18 cellular contexts compared by ENCODE assay signal in genomic region chr1:30738040-30738441, GRCh38. TPM values are rescaled to one million over a fixed set of nuclear protein-coding genes. Genes with fewer than 3 reads are reported as not detected.
DNase-seq lines count a peak whose midpoint lies in the region; ATAC-seq, FAIRE-seq and TF ChIP-seq lines count a peak whose summit lies in the region.
"Had no signal": no experiment of that assay in that cellular context is flagged by ENCODE, and none has a peak within 500 bp of the region (broad histone marks: within the 10 kb centered on the region; RNA-seq: fewer than 3 reads in every experiment).

No MANE protein-coding gene starts in this region.

- no peak for DNase-seq in CD4-positive, alpha-beta T cell
- DNase-seq in GM18507 (ENCODE audit: extremely low spot score, insufficient read length, low read depth) (no peak), kidney tubule cell (ENCODE audit: low spot score) (peak; percentile 45), NCI-H1417 treated with DMSO at 0.1 percent for 48 hours (lab: John Stamatoyannopoulos, UW) (no peak), NCI-H1417 (lab: John Stamatoyannopoulos, UW) (no peak)
- DNase-seq in activated CD4-positive, alpha-beta memory T cell treated with anti-CD3 and anti-CD28 coated beads, Interleukin-2, amount 10 ng/mL, durations not matched to agents 7 days and 5 days, result no peak
- DNase-seq: colonic mucosa; hippocampal formation; left ventricle myocardium superior; NCI-H1092 treated with DMSO at 0.1 percent for 48 hours; NCI-H2227 treated with DMSO at 0.1 percent for 48 hours; stimulated activated CD4-positive, alpha-beta T cell treated with anti-CD3 and anti-CD28 coated beads, Interleukin-2, amount 100 ng/mL, for 48 hours; stimulated activated naive CD4-positive, alpha-beta T cell treated with Interleukin-2 at 50 U/mL for 16 hours had no signal

- no peak overlapping the region for H3K27ac ChIP-seq in CD4-positive, alpha-beta T cell (ENCODE audit: low read depth, low read length)
- H3K27ac ChIP-seq: C4-2B, colonic mucosa had no signal

- H3K4me3 Mint-ChIP-seq in CD4-positive, alpha-beta T cell, result peak overlapping the region; percentile 32
- no peak overlapping the region for H3K4me3 Mint-ChIP-seq in activated CD4-positive, alpha-beta memory T cell treated with anti-CD3 and anti-CD28 coated beads, Interleukin-2, amount 10 ng/mL, durations not matched to agents 7 days and 5 days

- CTCF ChIA-PET in CD4-positive, alpha-beta T cell (lab: Charles Lee), result interaction anchor here (1.4 to 1.9 kb wide), 2 partner anchors 41 to 42 kb away, joined by 6 read pairs; no protein-coding TSS in a partner anchor
- CTCF ChIA-PET in activated CD4-positive, alpha-beta memory T cell treated with anti-CD3 and anti-CD28 coated beads, Interleukin-2, amount 10 ng/mL, durations not matched to agents 7 days and 5 days (lab: Charles Lee), result interaction anchor here (1.0 to 2.0 kb wide), 2 partner anchors 10 to 20 kb away, joined by 3 to 5 read pairs; no protein-coding TSS in a partner anchor

- intact Hi-C loops in CD4-positive, alpha-beta T cell (cut with DNase I, micrococcal nuclease), result no loop called here

- POLR2A ChIA-PET in CD4-positive, alpha-beta T cell (lab: Charles Lee), result interaction anchor here (1.1 to 2.5 kb wide), 3 partner anchors 8 to 23 kb away, joined by 3 to 11 read pairs (median 5); partner anchors contain the start of gene LAPTM5
- POLR2A ChIA-PET in activated CD4-positive, alpha-beta memory T cell treated with anti-CD3 and anti-CD28 coated beads, Interleukin-2, amount 10 ng/mL, durations not matched to agents 7 days and 5 days (lab: Charles Lee), result interaction anchor here (1.2 to 5.4 kb wide), 4 partner anchors 10 to 23 kb away, joined by 3 to 32 read pairs (median 5); partner anchors contain the start of gene LAPTM5

- FAIRE-seq in GM18507 (lab: Jason Lieb, UNC), result peak; percentile 67

- H3K9me3 ChIP-seq in CD4-positive, alpha-beta T cell (ENCODE audit: control insufficient read depth, low read length), result no peaks in the 10 kb centered on the region
- H3K9me3 ChIP-seq: colonic mucosa had no signal

- H3K27me3 ChIP-seq in CD4-positive, alpha-beta T cell (ENCODE audit: control insufficient read depth, insufficient read depth, low read length), result no peaks in the 10 kb centered on the region
- H3K27me3 ChIP-seq: colonic mucosa had no signal

- no peak for ATAC-seq in CD4-positive, alpha-beta T cell (ENCODE audit: poor library complexity)
- ATAC-seq in HG02981 (IDR thresholded peaks at IDR 0.05; ENCODE audit: unreplicated experiment) (no peak), HG02623 (IDR thresholded peaks at IDR 0.05; ENCODE audit: unreplicated experiment) (no peak)
- ATAC-seq: left ventricle myocardium superior, Panc1, right cardiac atrium had no signal

- peaks cover 100% of the 10 kb centered on the region for H3K36me3 Mint-ChIP-seq in CD4-positive, alpha-beta T cell (ENCODE audit: low read depth)
- H3K36me3 Mint-ChIP-seq in activated CD4-positive, alpha-beta memory T cell treated with anti-CD3 and anti-CD28 coated beads, Interleukin-2, amount 10 ng/mL, durations not matched to agents 7 days and 5 days (ENCODE audit: low read depth), result peaks cover 91% of the 10 kb centered on the region

- no peaks in the 10 kb centered on the region for H3K27me3 Mint-ChIP-seq in CD4-positive, alpha-beta T cell
- no peaks in the 10 kb centered on the region for H3K27me3 Mint-ChIP-seq in activated CD4-positive, alpha-beta memory T cell treated with anti-CD3 and anti-CD28 coated beads, Interleukin-2, amount 10 ng/mL, durations not matched to agents 7 days and 5 days

- peak overlapping the region; percentile 96 for H3K27ac Mint-ChIP-seq in CD4-positive, alpha-beta T cell
- peak overlapping the region; percentile 78 for H3K27ac Mint-ChIP-seq in activated CD4-positive, alpha-beta memory T cell treated with anti-CD3 and anti-CD28 coated beads, Interleukin-2, amount 10 ng/mL, durations not matched to agents 7 days and 5 days

- TF ChIP-seq CTCF in CD4-positive, alpha-beta T cell (IDR thresholded peaks at IDR 0.05), result no peak

- H3K9me3 Mint-ChIP-seq in CD4-positive, alpha-beta T cell, result no peaks in the 10 kb centered on the region
- H3K9me3 Mint-ChIP-seq in activated CD4-positive, alpha-beta memory T cell treated with anti-CD3 and anti-CD28 coated beads, Interleukin-2, amount 10 ng/mL, durations not matched to agents 7 days and 5 days, result peaks cover 2% of the 10 kb centered on the region

- peaks cover 56% of the 10 kb centered on the region for H3K4me1 Mint-ChIP-seq in CD4-positive, alpha-beta T cell (ENCODE audit: low read depth)
- H3K4me1 Mint-ChIP-seq in activated CD4-positive, alpha-beta memory T cell treated with anti-CD3 and anti-CD28 coated beads, Interleukin-2, amount 10 ng/mL, durations not matched to agents 7 days and 5 days, result peaks cover 75% of the 10 kb centered on the region

RNA-seq across cellular contexts. Expression of gene MATN1, which starts 14.7 kb away (rescaled TPM):
- total RNA-seq in CD4-positive, alpha-beta T cell, result 1 to 10 TPM; 2.5 to 2.7 TPM
- not detected for total RNA-seq in activated CD4-positive, alpha-beta memory T cell treated with anti-CD3 and anti-CD28 coated beads, Interleukin-2, amount 10 ng/mL, durations not matched to agents 7 days and 5 days
- total RNA-seq: colonic mucosa, left ventricle myocardium superior, right cardiac atrium had no signal

RNA-seq across cellular contexts. Expression of gene LAPTM5, which starts 19.5 kb away (rescaled TPM):
- 100 to 1,000 TPM; 625 to 642 TPM for total RNA-seq in CD4-positive, alpha-beta T cell
- 100 to 1,000 TPM; 481 to 482 TPM for total RNA-seq in activated CD4-positive, alpha-beta memory T cell treated with anti-CD3 and anti-CD28 coated beads, Interleukin-2, amount 10 ng/mL, durations not matched to agents 7 days and 5 days
